ENCODE assay signal across 9 cellular contexts in the genomic region with DNA sequence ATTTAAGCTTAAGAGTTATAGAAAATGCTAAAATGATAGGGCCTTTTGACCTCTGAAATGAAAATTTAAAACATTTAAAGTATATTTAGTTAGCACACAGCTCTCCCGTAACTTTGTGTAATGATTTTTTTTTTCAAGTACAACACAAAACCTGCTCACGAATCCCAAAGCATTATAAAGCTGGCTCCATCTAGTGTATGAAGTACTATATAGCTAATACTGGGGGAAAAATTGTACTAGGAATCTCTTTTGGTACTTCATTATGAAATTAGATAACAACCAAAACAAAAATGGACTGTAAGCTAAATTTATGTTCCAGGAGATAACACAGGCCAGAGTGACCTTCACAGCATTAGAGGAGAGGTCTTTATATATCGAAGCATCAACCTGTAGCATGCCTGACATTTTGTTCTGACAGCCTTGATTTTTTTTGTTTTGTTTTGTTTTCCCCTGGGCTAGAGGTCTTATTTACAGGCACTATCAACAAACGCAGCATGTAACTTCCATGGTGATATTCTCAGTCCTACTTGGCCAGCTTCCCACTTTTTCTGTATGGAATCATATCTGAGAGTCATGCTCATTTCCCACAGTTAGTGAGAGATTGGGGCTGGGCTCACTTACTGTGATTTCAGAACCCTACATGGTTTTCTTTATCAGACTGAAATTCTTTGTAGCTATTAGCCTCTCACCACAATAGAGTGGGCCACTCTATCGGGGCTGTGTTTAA.
A peak's percentile ranks its signal among the peaks of the same experiment; 100 is the strongest.
DNase-seq lines count a peak whose midpoint lies in the region; ATAC-seq and TF ChIP-seq lines count a peak whose summit lies in the region.
"Had no signal": no experiment of that assay in that cellular context is flagged by ENCODE, and none has a peak within 500 bp of the region (broad histone marks: within the 10 kb centered on the region; RNA-seq: fewer than 3 reads in every experiment).

No MANE protein-coding gene starts in this region.

- no peak overlapping the region for H2AFZ ChIP-seq in mammary epithelial cell (ENCODE audit: low read depth, low read length)

- no peaks in the 10 kb centered on the region for H3K9me3 ChIP-seq in A673 (ENCODE audit: low read depth, low read length, poor library complexity, severe bottlenecking)
- no peaks in the 10 kb centered on the region for H3K9me3 ChIP-seq in mammary epithelial cell (replicated peaks; ENCODE audit: insufficient read depth, low read length)
- H3K9me3 ChIP-seq in left lung, result no peaks in the 10 kb centered on the region
- no peaks in the 10 kb centered on the region for H3K9me3 ChIP-seq in effector memory CD4-positive, alpha-beta T cell (ENCODE audit: control insufficient read depth, low read length)

- BruUV-seq in A673 (replicated peaks; lab: Mats Ljungman, UMichigan) (no TSS peak), mammary epithelial cell (replicated peaks; lab: Mats Ljungman, UMichigan) (no TSS peak)

- H3K27ac Mint-ChIP-seq in activated CD8-positive, alpha-beta memory T cell treated with anti-CD3 and anti-CD28 coated beads, Interleukin-2, amount 10 ng/mL, durations not matched to agents 7 days and 5 days, result no peak overlapping the region
- H3K27ac Mint-ChIP-seq: stimulated activated naive CD8-positive, alpha-beta T cell treated with anti-CD3 and anti-CD28 coated beads, Interleukin-15, Interleukin-2, amounts not matched to agents 100 ng/mL and 50 ng/mL, for 24 hours had no signal

- H3K4me1 Mint-ChIP-seq in activated CD8-positive, alpha-beta memory T cell treated with anti-CD3 and anti-CD28 coated beads, Interleukin-2, amount 10 ng/mL, durations not matched to agents 7 days and 5 days, result no peaks in the 10 kb centered on the region

- no peak overlapping the region for H3K4me3 Mint-ChIP-seq in activated CD8-positive, alpha-beta memory T cell treated with anti-CD3 and anti-CD28 coated beads, Interleukin-2, amount 10 ng/mL, durations not matched to agents 7 days and 5 days
- H3K4me3 Mint-ChIP-seq: stimulated activated naive CD8-positive, alpha-beta T cell treated with anti-CD3 and anti-CD28 coated beads, Interleukin-15, Interleukin-2, amounts not matched to agents 100 ng/mL and 50 ng/mL, for 24 hours had no signal

- no peak overlapping the region for H3K9ac ChIP-seq in mammary epithelial cell (ENCODE audit: insufficient read depth, low read length)

- H3K4me1 ChIP-seq in A673 (ENCODE audit: insufficient read depth, low read length, poor library complexity, severe bottlenecking) (no peaks in the 10 kb centered on the region), mammary epithelial cell (ENCODE audit: insufficient read depth, low read length) (no peaks in the 10 kb centered on the region), left lung (no peaks in the 10 kb centered on the region)
- no peaks in the 10 kb centered on the region for H3K4me1 ChIP-seq in effector memory CD4-positive, alpha-beta T cell (ENCODE audit: control insufficient read depth, insufficient read depth, low read length, poor library complexity, severe bottlenecking)

- H3K4me3 ChIP-seq in A673 (ENCODE audit: low read depth, low read length, poor library complexity, severe bottlenecking), result no peak overlapping the region
- H3K4me3 ChIP-seq in LNCaP clone FGC (ENCODE audit: low read depth, low read length), result no peak overlapping the region
- no peak overlapping the region for H3K4me3 ChIP-seq in mammary epithelial cell (replicated peaks in 1 of 3; ENCODE audit: insufficient read depth in 1 of 3, low read depth in 2 of 3, low read length in 3 of 3)
- H3K4me3 ChIP-seq in left lung, result no peak overlapping the region
- H3K4me3 ChIP-seq in effector memory CD4-positive, alpha-beta T cell (ENCODE audit: insufficient read depth, low read depth, low read length, poor library complexity, severe bottlenecking), result no peak overlapping the region

- H3K27ac ChIP-seq in A673 (ENCODE audit: low read depth, low read length, poor library complexity, severe bottlenecking) (no peak overlapping the region), mammary epithelial cell (ENCODE audit: insufficient read depth, low read depth, low read length) (no peak overlapping the region), left lung (no peak overlapping the region)
- H3K27ac ChIP-seq in effector memory CD4-positive, alpha-beta T cell (ENCODE audit: insufficient read depth, low read length, poor library complexity, severe bottlenecking), result no peak overlapping the region

- H3K36me3 Mint-ChIP-seq in activated CD8-positive, alpha-beta memory T cell treated with anti-CD3 and anti-CD28 coated beads, Interleukin-2, amount 10 ng/mL, durations not matched to agents 7 days and 5 days, result no peaks in the 10 kb centered on the region

- WGBS in mammary epithelial cell (ENCODE audit: low coverage, missing lambda C conversion rate), result 26% methylated on average over 5 of the region's 5 CpGs

- no peaks in the 10 kb centered on the region for H3K79me2 ChIP-seq in mammary epithelial cell (ENCODE audit: insufficient read depth, low read length)

- no peaks in the 10 kb centered on the region for H3K9me3 Mint-ChIP-seq in activated CD8-positive, alpha-beta memory T cell treated with anti-CD3 and anti-CD28 coated beads, Interleukin-2, amount 10 ng/mL, durations not matched to agents 7 days and 5 days (ENCODE audit: low read depth)
- H3K9me3 Mint-ChIP-seq: stimulated activated naive CD8-positive, alpha-beta T cell treated with anti-CD3 and anti-CD28 coated beads, Interleukin-15, Interleukin-2, amounts not matched to agents 100 ng/mL and 50 ng/mL, for 24 hours had no signal

- intact Hi-C loops in A673 (cut with micrococcal nuclease; ENCODE audit: unreplicated experiment) (loop anchor here (2.0 kb wide), 1 partner anchor 165 kb away; no protein-coding TSS in a partner anchor), mammary epithelial cell (cut with micrococcal nuclease) (loop anchor here (1.0 to 5.0 kb wide), 2 partner anchors 63 to 164 kb away; no protein-coding TSS in a partner anchor), left lung (cut with DNase I) (no loop called here)

- H3K27me3 ChIP-seq in A673 (replicated peaks; ENCODE audit: insufficient read depth, low read depth, low read length, poor library complexity) (no peaks in the 10 kb centered on the region), mammary epithelial cell (ENCODE audit: insufficient read depth, low read length) (peaks cover 2% of the 10 kb centered on the region), left lung (no peaks in the 10 kb centered on the region)
- no peaks in the 10 kb centered on the region for H3K27me3 ChIP-seq in effector memory CD4-positive, alpha-beta T cell (replicated peaks; ENCODE audit: control insufficient read depth, insufficient read depth, low read length, poor library complexity, severe bottlenecking)

- H4K20me1 ChIP-seq in mammary epithelial cell (ENCODE audit: insufficient read depth, low read length), result no peaks in the 10 kb centered on the region

- DNase-seq in A673 (ENCODE audit: low spot score), result peak; percentile 14
- DNase-seq in LNCaP clone FGC (ENCODE audit: low read depth), result no peak
- peak; percentile 23 for DNase-seq in mammary epithelial cell
- DNase-seq in left lung, result no peak
- no peak for DNase-seq in activated CD8-positive, alpha-beta memory T cell treated with anti-CD3 and anti-CD28 coated beads, Interleukin-2, amount 10 ng/mL, durations not matched to agents 7 days and 5 days
- no peak for DNase-seq in effector memory CD4-positive, alpha-beta T cell
- no peak for DNase-seq in HuH-7 (ENCODE audit: low spot score)

- in situ Hi-C loops in mammary epithelial cell (cut with MboI; ENCODE audit: low sequenced_read_pairs in 2 of 2), result no loop called here

- ATAC-seq in left lung (peak; percentile 88), HG03175 (IDR thresholded peaks at IDR 0.05; ENCODE audit: unreplicated experiment) (no peak)
- no peak for ATAC-seq in activated CD8-positive, alpha-beta memory T cell treated with anti-CD3 and anti-CD28 coated beads, Interleukin-2, amount 10 ng/mL, durations not matched to agents 7 days and 5 days

- H3K36me3 ChIP-seq in A673 (ENCODE audit: insufficient read depth, low read length, poor library complexity, severe bottlenecking), result no peaks in the 10 kb centered on the region
- no peaks in the 10 kb centered on the region for H3K36me3 ChIP-seq in mammary epithelial cell (ENCODE audit: insufficient read depth, low read length)
- H3K36me3 ChIP-seq in left lung, result no peaks in the 10 kb centered on the region
- no peaks in the 10 kb centered on the region for H3K36me3 ChIP-seq in effector memory CD4-positive, alpha-beta T cell (ENCODE audit: control insufficient read depth, insufficient read depth, low read length)

- dilution Hi-C loops in mammary epithelial cell (cut with HindIII; ENCODE audit: low sequenced_read_pairs), result no loop called here

- POLR2A ChIA-PET in A673 (lab: Charles Lee; ENCODE audit: low non-redundant PET), result no interaction called here

- TF ChIP-seq CTCF in A673 (conservative IDR thresholded peaks at IDR 0.05; ENCODE audit: low read depth, low read length) (peak; percentile 33; the same call in 1 of the 2 replicates), LNCaP clone FGC (IDR thresholded peaks at IDR 0.05; ENCODE audit: control insufficient read depth, extremely low read depth, insufficient read depth) (peak; percentile 63), mammary epithelial cell (conservative IDR thresholded peaks at IDR 0.05 in 1 of 2, IDR thresholded peaks at IDR 0.05 in 1 of 2; ENCODE audit: extremely low read depth in 1 of 2, insufficient read depth in 1 of 2, low read depth in 1 of 2, low read length in 2 of 2) (peak; percentile 32 to 57), left lung (IDR thresholded peaks at IDR 0.05) (no peak)

- no peaks in the 10 kb centered on the region for H3K27me3 Mint-ChIP-seq in activated CD8-positive, alpha-beta memory T cell treated with anti-CD3 and anti-CD28 coated beads, Interleukin-2, amount 10 ng/mL, durations not matched to agents 7 days and 5 days

- CTCF ChIA-PET in A673 (lab: Charles Lee), result interaction anchor here (0.7 kb wide), 2 partner anchors 33 to 844 kb away, joined by 4 to 8 read pairs; no protein-coding TSS in a partner anchor
- CTCF ChIA-PET in mammary epithelial cell (lab: Charles Lee; ENCODE audit: low non-redundant PET), result interaction anchor here (0.5 to 1.1 kb wide), 4 partner anchors 63 to 500 kb away, joined by 4 to 6 read pairs (median 5); no protein-coding TSS in a partner anchor
- CTCF ChIA-PET in activated CD8-positive, alpha-beta memory T cell treated with anti-CD3 and anti-CD28 coated beads, Interleukin-2, amount 10 ng/mL, durations not matched to agents 7 days and 5 days (lab: Charles Lee), result no interaction called here

- no peak overlapping the region for H3K4me2 ChIP-seq in mammary epithelial cell (ENCODE audit: insufficient read depth, low read depth, low read length)

Comparison
In these comparisons a context has a peak if more than half of its experiments do, and no peak if none do; other contexts are left out.
1. DNase-seq: peak in A673 (single experiment) and mammary epithelial cell (single experiment); none in LNCaP clone FGC (single experiment), left lung (0 of 2), activated CD8-positive, alpha-beta memory T cell treated with anti-CD3 and anti-CD28 coated beads, Interleukin-2, amount 10 ng/mL, durations not matched to agents 7 days and 5 days (single experiment), effector memory CD4-positive, alpha-beta T cell (0 of 3) and HuH-7 (single experiment).
2. CTCF ChIP-seq: peak in A673 (single experiment), LNCaP clone FGC (single experiment) and mammary epithelial cell (2 of 2); none in left lung (0 of 2).
3. intact Hi-C loops: an anchor here in A673 (2.0 kb wide) and mammary epithelial cell (1.0 to 5.0 kb wide); none called in left lung.